In genomic region chr5:138065102-138065501, GRCh38 we compare ENCODE assay signal across 10 cellular contexts. TPM values are rescaled to one million over a fixed set of nuclear protein-coding genes. Genes with fewer than 3 reads are reported as not detected.
DNase-seq lines count a peak whose midpoint lies in the region; ATAC-seq and TF ChIP-seq lines count a peak whose summit lies in the region.
"Had no signal": no experiment of that assay in that cellular context is flagged by ENCODE, and none has a peak within 500 bp of the region (broad histone marks: within the 10 kb centered on the region; RNA-seq: fewer than 3 reads in every experiment).

No MANE protein-coding gene starts in this region.

- 69% methylated on average over 5 of the region's 5 CpGs for WGBS in right cardiac atrium

- CTCF ChIA-PET in RWPE1 (lab: Yijun Ruan, JAX): interaction anchor here (0.6 to 2.4 kb wide), 9 partner anchors 12 to 1179 kb away, joined by 3 to 19 read pairs (median 3); no protein-coding TSS in a partner anchor

- no peak for DNase-seq in left ventricle myocardium superior
- no peak for DNase-seq in right cardiac atrium
- peak; percentile 21 for DNase-seq in NCI-H69 (lab: John Stamatoyannopoulos, UW)
- DNase-seq in epithelial cell of esophagus (ENCODE audit: low read depth): no peak
- peak in 1 of 49 donors; percentile 6 for DNase-seq in substantia nigra (lab: John Stamatoyannopoulos, UW)
- no peak for DNase-seq in LoVo (ENCODE audit: low spot score)
- DNase-seq in RWPE1 (ENCODE audit: low spot score): no peak

- no peak overlapping the region for H3K4me3 ChIP-seq in right cardiac atrium (ENCODE audit: low read length)
- H3K4me3 ChIP-seq in epithelial cell of esophagus (ENCODE audit: low read length): no peak overlapping the region

- no peaks in the 10 kb centered on the region for H3K9me3 ChIP-seq in right cardiac atrium (ENCODE audit: control insufficient read depth, low read length)

- peak; percentile 23 for ATAC-seq in left ventricle myocardium superior
- no peak for ATAC-seq in right cardiac atrium
- no peak for ATAC-seq in GM18870 (IDR thresholded peaks at IDR 0.05; ENCODE audit: unreplicated experiment)
- ATAC-seq: esophagus mucosa had no signal

- no peaks in the 10 kb centered on the region for H3K4me1 ChIP-seq in right cardiac atrium (ENCODE audit: control insufficient read depth, insufficient read depth, low read length)

- no peaks in the 10 kb centered on the region for H3K27me3 ChIP-seq in right cardiac atrium (ENCODE audit: control insufficient read depth, insufficient read depth)

- POLR2A ChIA-PET in RWPE1 (lab: Yijun Ruan, JAX; ENCODE audit: low non-redundant PET): no interaction called here

- H3K27ac ChIP-seq in right cardiac atrium (ENCODE audit: low read length) (no peak overlapping the region), substantia nigra (ENCODE audit: low read depth, low read length, poor library complexity, severe bottlenecking) (peak overlapping the region; percentile 16), RWPE1 (no peak overlapping the region)

- TF ChIP-seq CTCF in epithelial cell of esophagus (IDR thresholded peaks at IDR 0.05; ENCODE audit: insufficient read depth, low read depth, low read length, missing control alignments) (peak; percentile 17), RWPE1 (conservative IDR thresholded peaks at IDR 0.05; ENCODE audit: low read depth) (no peak)

- intact Hi-C loops in left ventricle myocardium superior (cut with micrococcal nuclease): no loop called here
- intact Hi-C loops in right cardiac atrium (cut with DNase I): no loop called here

RNA-seq across cellular contexts. Expression of gene WNT8A, which starts 18.7 kb away (rescaled TPM):
- total RNA-seq in left ventricle myocardium superior (not detected), right cardiac atrium (not detected)
- not detected for polyA plus RNA-seq in right cardiac atrium
- total RNA-seq: esophagus mucosa; T-helper 1 cell treated with Interleukin-12 subunit alpha and Interleukin-12 subunit beta and Interleukin-4 antibody, amounts not matched to agents 30 ng/mL and 1 ng/mL, for 36 hours had no signal

RNA-seq across cellular contexts. Expression of gene FAM13B, which starts 32.2 kb away (rescaled TPM):
- 20.4 TPM for total RNA-seq in left ventricle myocardium superior
- 10 to 100 TPM; 34.9 to 71.6 (median 55.2) TPM for total RNA-seq in right cardiac atrium
- polyA plus RNA-seq in right cardiac atrium: 11.2 TPM
